16 cellular contexts compared by ENCODE assay signal in the genomic region with DNA sequence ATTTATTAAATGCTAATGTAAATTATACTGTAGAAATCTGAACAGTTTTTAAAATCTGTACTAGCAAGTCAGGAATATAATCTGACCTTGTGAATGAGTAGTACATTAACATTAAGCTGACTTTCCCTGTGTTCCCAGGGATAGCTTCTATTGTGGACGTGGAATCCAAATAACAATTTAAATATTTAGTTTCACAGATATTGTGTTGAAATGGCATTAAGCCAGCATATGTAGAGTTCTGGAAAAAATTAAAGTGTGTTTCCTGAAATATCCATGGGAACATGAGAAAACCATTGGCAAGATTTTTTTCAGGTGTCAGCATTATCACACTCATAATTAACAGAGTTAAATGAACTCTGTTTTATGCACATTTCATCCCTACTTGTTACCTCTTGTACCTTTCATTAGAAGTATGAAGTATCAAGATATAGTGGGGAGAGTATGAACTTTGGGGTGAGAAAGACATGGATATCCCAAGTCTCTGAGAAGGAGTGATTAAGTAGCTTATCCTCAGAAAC. TPM values are rescaled to one million over a fixed set of nuclear protein-coding genes. Genes with fewer than 3 reads are reported as not detected.
DNase-seq lines count a peak whose midpoint lies in the region; ATAC-seq, FAIRE-seq and TF ChIP-seq lines count a peak whose summit lies in the region.
"Had no signal": no experiment of that assay in that cellular context is flagged by ENCODE, and none has a peak within 500 bp of the region (broad histone marks: within the 10 kb centered on the region; RNA-seq: fewer than 3 reads in every experiment).

No MANE protein-coding gene starts in this region.

- peaks cover 1% of the 10 kb centered on the region for H3K36me3 Mint-ChIP-seq in osteocyte (ENCODE audit: unreplicated experiment)

- no peak for DNase-seq in A549 (ENCODE audit: low read depth in 1 of 2, low spot score in 1 of 2)
- DNase-seq in dermis microvascular lymphatic vessel endothelial cell (ENCODE audit: low read depth in 2 of 2) = peak; percentile 66 to 89
- no peak for DNase-seq in osteocyte (ENCODE audit: extremely low spot score, unreplicated experiment)
- DNase-seq in DMS114 treated with DMSO at 0.1 percent for 48 hours (lab: John Stamatoyannopoulos, UW; ENCODE audit: unreplicated experiment) = no peak
- DNase-seq in AG20443 (ENCODE audit: low spot score) = no peak
- DNase-seq in iPS-NIHi7 (ENCODE audit: extremely low spot score) = no peak
- DNase-seq: BE2C; CD4-positive, alpha-beta memory T cell; NCI-H1105 treated with DMSO at 0.1 percent for 48 hours; NCI-H187 treated with DMSO at 0.1 percent for 48 hours; NCI-H510A; NCI-H82 had no signal

- H3K4me3 ChIP-seq in A549 = no peak overlapping the region
- H3K4me3 ChIP-seq in Loucy (ENCODE audit: low read length, poor library complexity, severe bottlenecking) = peak overlapping the region; percentile 49

- H3K4me1 ChIP-seq in A549 = peaks cover 27% of the 10 kb centered on the region; the same call in 2 of the 3 replicates
- H3K4me1 ChIP-seq in Loucy (ENCODE audit: insufficient read depth, low read length, poor library complexity, severe bottlenecking) = peaks cover 53% of the 10 kb centered on the region
- H3K4me1 ChIP-seq: BE2C had no signal

- no peak overlapping the region for H2AFZ ChIP-seq in Loucy (ENCODE audit: low read length)

- H3K27me3 ChIP-seq in Loucy (ENCODE audit: insufficient read depth, low read length, poor library complexity, severe bottlenecking) = no peaks in the 10 kb centered on the region
- H3K27me3 ChIP-seq: BE2C had no signal

- CTCF ChIA-PET in A549 (lab: Yijun Ruan, JAX) = interaction anchor here (0.5 kb wide), 1 partner anchor 20 kb away, joined by 3 read pairs; no protein-coding TSS in a partner anchor

- H3K36me3 ChIP-seq in Loucy (ENCODE audit: insufficient read depth, low read length) = no peaks in the 10 kb centered on the region
- H3K36me3 ChIP-seq: BE2C had no signal

- peak overlapping the region; percentile 14 for H3K27ac Mint-ChIP-seq in osteocyte (ENCODE audit: unreplicated experiment)

- H3K27me3 Mint-ChIP-seq in osteocyte (ENCODE audit: unreplicated experiment) = no peaks in the 10 kb centered on the region
- H3K27me3 Mint-ChIP-seq: CD4-positive, alpha-beta memory T cell had no signal

- POLR2A ChIA-PET in A549 (lab: Yijun Ruan, JAX) = no interaction called here

- no peak for TF ChIP-seq CTCF in A549 (IDR thresholded peaks at IDR 0.05)
- TF ChIP-seq CTCF in Loucy (conservative IDR thresholded peaks at IDR 0.05; ENCODE audit: low read length) = no peak
- no peak for TF ChIP-seq CTCF in osteocyte (IDR thresholded peaks at IDR 0.05)

- no peak for ATAC-seq in A549

- FAIRE-seq in A549 (lab: Jason Lieb, UNC) = no peak
- FAIRE-seq: H1 had no signal

- H3K9me2 ChIP-seq in Loucy (replicated peaks; ENCODE audit: low read depth, low read length) = no peaks in the 10 kb centered on the region

- peaks cover 21% of the 10 kb centered on the region for H4K20me1 ChIP-seq in Loucy (ENCODE audit: insufficient read depth, low read length, poor library complexity, severe bottlenecking)

- no peaks in the 10 kb centered on the region for H3K9me3 Mint-ChIP-seq in osteocyte (ENCODE audit: unreplicated experiment)
- H3K9me3 Mint-ChIP-seq: CD4-positive, alpha-beta memory T cell had no signal

- H3F3A ChIP-seq in Loucy (ENCODE audit: low read depth) = no peaks in the 10 kb centered on the region

- H3K9ac ChIP-seq in Loucy (ENCODE audit: low read depth, low read length, poor library complexity, severe bottlenecking) = no peak overlapping the region
- H3K9ac ChIP-seq: KMS-11 had no signal

- no peak overlapping the region for H3K27ac ChIP-seq in A549
- H3K27ac ChIP-seq: HL-60, KMS-11 had no signal

- no peaks in the 10 kb centered on the region for H3K9me3 ChIP-seq in A549
- no peaks in the 10 kb centered on the region for H3K9me3 ChIP-seq in Loucy (ENCODE audit: insufficient read depth, low read depth, low read length)
- H3K9me3 ChIP-seq: BE2C had no signal

- no peak for TF ChIP-seq RAD21 in A549 (conservative IDR thresholded peaks at IDR 0.05 in 1 of 2, IDR thresholded peaks at IDR 0.05 in 1 of 2)

- H3K4me2 ChIP-seq in A549 (no peak overlapping the region), Loucy (ENCODE audit: low read depth, low read length, poor library complexity, severe bottlenecking) (peak overlapping the region; percentile 59)
- H3K4me2 ChIP-seq: KMS-11 had no signal

- H3K4me3 Mint-ChIP-seq in osteocyte (ENCODE audit: unreplicated experiment) = no peak overlapping the region

- peaks cover 80% of the 10 kb centered on the region for H3K79me2 ChIP-seq in Loucy (ENCODE audit: insufficient read depth, low read length)

- 86% methylated on average over 1 of the region's 1 CpG for WGBS in A549 (ENCODE audit: missing lambda C conversion rate)

- no peak for TF ChIP-seq EP300 in A549 (IDR thresholded peaks at IDR 0.05)

- TF ChIP-seq POLR2A in A549 (IDR thresholded peaks at IDR 0.05; ENCODE audit: low read length) = no peak

- peaks cover 68% of the 10 kb centered on the region for H3K4me1 Mint-ChIP-seq in osteocyte (ENCODE audit: unreplicated experiment)

TF ChIP-seq in A549, 52 proteins besides CTCF, POLR2A, EP300 and RAD21:
- TF ChIP-seq, protein P1, sequence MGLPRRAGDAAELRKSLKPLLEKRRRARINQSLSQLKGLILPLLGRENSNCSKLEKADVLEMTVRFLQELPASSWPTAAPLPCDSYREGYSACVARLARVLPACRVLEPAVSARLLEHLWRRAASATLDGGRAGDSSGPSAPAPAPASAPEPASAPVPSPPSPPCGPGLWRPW (IDR thresholded peaks at IDR 0.05) = no peak
- peak; percentile 74 for TF ChIP-seq MAFK (IDR thresholded peaks at IDR 0.05; ENCODE audit: partially characterized antibody)

RNA-seq across cellular contexts. Expression of gene RABGAP1, which starts 5.7 kb away (rescaled TPM):
- 39.9 and 52.9 TPM in 2 replicates for polyA plus RNA-seq in A549 (2011; rRNA removed)
- 7.4 and 8.7 TPM in 2 replicates for polyA plus RNA-seq in A549 (2012; cell fraction: cytosol; rRNA removed)
- polyA plus RNA-seq in A549 (2012; cell fraction: nucleus; rRNA removed) = 8.2 and 13.5 TPM in 2 replicates
- 17.5 to 17.8 TPM (median 17.5 TPM) in 3 replicates for polyA plus RNA-seq in A549 (2017; fragmentation: RNase III; extraction: RNeasy Plus Mini Kit Qiagen cat#74134 plus additional on column Dnase treatment)
- 47.0 and 62.4 TPM in 2 replicates for polyA minus RNA-seq in A549 (2011; rRNA and poly(A)+ RNA removed)
- 34.4 and 46.7 TPM in 2 replicates for total RNA-seq in dermis microvascular lymphatic vessel endothelial cell
- 88.4 and 92.9 TPM in 2 replicates for total RNA-seq in osteocyte

RNA-seq across cellular contexts. Expression of gene ZBTB26, which starts 15.2 kb away (rescaled TPM):
- polyA plus RNA-seq in A549 (2011; rRNA removed) = 9.0 and 9.3 TPM in 2 replicates
- 1.4 and 1.6 TPM in 2 replicates for polyA plus RNA-seq in A549 (2012; cell fraction: cytosol; rRNA removed)
- polyA plus RNA-seq in A549 (2012; cell fraction: nucleus; rRNA removed) = 1.3 and 1.9 TPM in 2 replicates
- 3.6 to 4.3 TPM (median 4.0 TPM) in 3 replicates for polyA plus RNA-seq in A549 (2017; fragmentation: RNase III; extraction: RNeasy Plus Mini Kit Qiagen cat#74134 plus additional on column Dnase treatment)
- 5.2 and 6.9 TPM in 2 replicates for polyA minus RNA-seq in A549 (2011; rRNA and poly(A)+ RNA removed)
- 2.6 and 3.5 TPM in 2 replicates for total RNA-seq in dermis microvascular lymphatic vessel endothelial cell
- 8.6 and 9.0 TPM in 2 replicates for total RNA-seq in osteocyte

RNA-seq across cellular contexts. Expression of gene ZBTB6, which starts 33.4 kb away (rescaled TPM):
- polyA plus RNA-seq in A549 (2011; rRNA removed) = 10.0 and 10.3 TPM in 2 replicates
- polyA plus RNA-seq in A549 (2012; cell fraction: cytosol; rRNA removed) = 1.1 and 1.4 TPM in 2 replicates
- polyA plus RNA-seq in A549 (2012; cell fraction: nucleus; rRNA removed) = 0.50 and 0.88 TPM in 2 replicates
- 7.7 to 9.0 TPM (median 8.9 TPM) in 3 replicates for polyA plus RNA-seq in A549 (2017; fragmentation: RNase III; extraction: RNeasy Plus Mini Kit Qiagen cat#74134 plus additional on column Dnase treatment)
- 6.2 and 7.6 TPM in 2 replicates for polyA minus RNA-seq in A549 (2011; rRNA and poly(A)+ RNA removed)
- total RNA-seq in dermis microvascular lymphatic vessel endothelial cell = 10.7 and 12.0 TPM in 2 replicates
- total RNA-seq in osteocyte = 7.6 and 9.1 TPM in 2 replicates

RNA-seq across cellular contexts. Expression of gene RC3H2, which starts 41.4 kb away (rescaled TPM):
- polyA plus RNA-seq in A549 (2011; rRNA removed) (42.5 and 43.6 TPM in 2 replicates), A549 (2017; fragmentation: RNase III; extraction: RNeasy Plus Mini Kit Qiagen cat#74134 plus additional on column Dnase treatment) (15.1 to 16.1 TPM (median 15.7 TPM) in 3 replicates)
- polyA plus RNA-seq in A549 (2012; cell fraction: cytosol; rRNA removed) = 8.0 and 8.2 TPM in 2 replicates
- polyA plus RNA-seq in A549 (2012; cell fraction: nucleus; rRNA removed) = 4.2 and 5.2 TPM in 2 replicates
- 73.4 and 84.9 TPM in 2 replicates for polyA minus RNA-seq in A549 (2011; rRNA and poly(A)+ RNA removed)
- total RNA-seq in dermis microvascular lymphatic vessel endothelial cell (57.0 and 92.5 TPM in 2 replicates), osteocyte (74.1 and 74.4 TPM in 2 replicates)

Comparison
In these comparisons a context has a peak if more than half of its experiments do, and no peak if none do; other contexts are left out.
1. DNase-seq: peak in dermis microvascular lymphatic vessel endothelial cell (2 of 2); none in A549 (0 of 2), osteocyte (single experiment), DMS114 treated with DMSO at 0.1 percent for 48 hours (single experiment), AG20443 (single experiment) and iPS-NIHi7 (single experiment).